ENCODE assay signal across 8 cellular contexts in the genomic region with DNA sequence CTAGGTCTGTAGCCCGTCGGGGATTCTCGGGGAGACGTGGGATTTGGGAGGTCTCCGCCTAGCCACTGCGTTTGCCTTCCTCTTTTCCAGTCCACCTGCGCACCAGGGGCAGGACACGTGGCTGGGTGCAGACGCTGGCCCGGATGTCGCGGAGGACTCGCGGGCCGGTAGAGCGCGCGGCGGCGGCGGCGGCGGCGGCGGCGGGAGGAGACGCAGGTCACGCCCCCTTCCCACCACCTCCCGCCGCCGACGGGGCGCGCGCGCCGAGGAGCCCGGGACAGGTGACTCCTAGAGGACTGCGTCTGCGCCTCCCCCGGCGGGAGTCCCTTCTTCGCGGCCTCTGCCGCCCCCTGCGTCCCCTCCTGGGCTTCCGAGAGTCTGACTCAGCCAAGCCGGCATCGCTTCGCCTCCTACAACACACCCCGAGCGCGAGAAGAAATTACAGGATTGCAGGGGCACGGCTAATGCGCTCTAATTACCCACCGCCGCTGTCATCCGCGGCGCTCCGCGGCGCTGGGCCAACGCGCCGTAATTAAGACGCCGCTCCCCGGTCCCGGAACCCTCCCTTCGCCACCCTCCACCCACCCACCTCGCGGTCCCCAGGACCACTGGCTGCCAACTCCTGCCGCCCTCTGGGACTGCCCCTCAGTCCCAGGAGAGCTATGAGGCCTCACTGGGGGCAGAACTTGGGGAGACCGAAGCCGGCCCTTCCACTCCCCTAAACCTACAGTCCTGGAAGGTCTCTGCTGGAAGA.
DNase-seq lines count a peak whose midpoint lies in the region; ATAC-seq and TF ChIP-seq lines count a peak whose summit lies in the region.

No MANE protein-coding gene starts in this region.

- H3K27me3 Mint-ChIP-seq in activated B cell treated with CpG ODN at 0.5 μM for 24 hours = peaks cover 49% of the 10 kb centered on the region
- H3K27me3 Mint-ChIP-seq in central memory CD8-positive, alpha-beta T cell = peaks cover 59% of the 10 kb centered on the region

- H3K36me3 ChIP-seq in left lung = no peaks in the 10 kb centered on the region

- H3K9me3 Mint-ChIP-seq in activated B cell treated with CpG ODN at 0.5 μM for 24 hours = no peaks in the 10 kb centered on the region
- H3K9me3 Mint-ChIP-seq in central memory CD8-positive, alpha-beta T cell = no peaks in the 10 kb centered on the region

- no peak overlapping the region for H3K27ac Mint-ChIP-seq in activated B cell treated with CpG ODN at 0.5 μM for 24 hours
- no peak overlapping the region for H3K27ac Mint-ChIP-seq in central memory CD8-positive, alpha-beta T cell (ENCODE audit: low read depth)

- no peak for TF ChIP-seq CTCF in activated B cell treated with CpG ODN at 0.5 μM for 24 hours (IDR thresholded peaks at IDR 0.05)
- TF ChIP-seq CTCF in left lung (IDR thresholded peaks at IDR 0.05) = no peak

- H3K4me3 ChIP-seq in left lung = peak overlapping the region; percentile 21 to 22

- no peaks in the 10 kb centered on the region for H3K36me3 Mint-ChIP-seq in activated B cell treated with CpG ODN at 0.5 μM for 24 hours (ENCODE audit: low read depth)
- peaks cover 3% of the 10 kb centered on the region for H3K36me3 Mint-ChIP-seq in central memory CD8-positive, alpha-beta T cell (ENCODE audit: insufficient read depth)

- POLR2A ChIA-PET in activated B cell treated with CpG ODN at 0.5 μM for 24 hours (lab: Charles Lee) = interaction anchor here (0.6 to 0.7 kb wide), 3 partner anchors 367 to 1956 kb away, joined by 6 to 15 read pairs (median 9); no protein-coding TSS in a partner anchor

- H3K4me1 ChIP-seq in left lung = peaks cover 0 to 25% of the 10 kb centered on the region in 2 donors

- CTCF ChIA-PET in activated B cell treated with CpG ODN at 0.5 μM for 24 hours (lab: Charles Lee) = no interaction called here

- H3K4me1 Mint-ChIP-seq in activated B cell treated with CpG ODN at 0.5 μM for 24 hours = peaks cover 20% of the 10 kb centered on the region
- peaks cover 9% of the 10 kb centered on the region for H3K4me1 Mint-ChIP-seq in central memory CD8-positive, alpha-beta T cell

- no peaks in the 10 kb centered on the region for H3K9me3 ChIP-seq in left lung

- ATAC-seq in activated B cell treated with CpG ODN at 0.5 μM for 24 hours (ENCODE audit: low read depth) (peak; percentile 61), left lung (peak; percentile 38)
- ATAC-seq in central memory CD8-positive, alpha-beta T cell (replicated peaks; ENCODE audit: extremely low read depth, poor library complexity, severe bottlenecking) = peak; percentile 51

- peaks cover 8 to 83% of the 10 kb centered on the region in 2 donors for H3K27me3 ChIP-seq in left lung

- peak overlapping the region; percentile 76 for H3K4me3 Mint-ChIP-seq in activated B cell treated with CpG ODN at 0.5 μM for 24 hours
- peak overlapping the region; percentile 64 for H3K4me3 Mint-ChIP-seq in central memory CD8-positive, alpha-beta T cell

- intact Hi-C loops in activated B cell treated with CpG ODN at 0.5 μM for 24 hours (cut with micrococcal nuclease) = loop anchor here (5.0 kb wide), 2 partner anchors 70 to 335 kb away; no protein-coding TSS in a partner anchor
- intact Hi-C loops in left lung (cut with DNase I) = no loop called here

- DNase-seq in Daoy (ENCODE audit: low read depth) = peak; percentile 87
- peak; percentile 49 for DNase-seq in HPDE6-E6E7 (ENCODE audit: extremely low spot score)
- peak; percentile 49 for DNase-seq in activated B cell treated with CpG ODN at 0.5 μM for 24 hours
- DNase-seq in central memory CD8-positive, alpha-beta T cell (ENCODE audit: low spot score in 2 of 2) = peak in 1 of 2 donors; percentile 32
- DNase-seq in left lung = peak; percentile 58 to 89
- DNase-seq in stimulated activated CD4-positive, alpha-beta T cell treated with anti-CD3 and anti-CD28 coated beads, TNF-alpha, amount 100 ng/mL, for 1 hour (ENCODE audit: low read depth in 3 of 3, low spot score in 1 of 3) = peak in 2 of 3 donors; percentile 19 to 39
- no peak for DNase-seq in NK-92 treated with Interleukin-12 subunit alpha and Interleukin-12 subunit beta, amount 100 ng/mL, for 24 hours (lab: John Stamatoyannopoulos, UW)
- DNase-seq in amniotic stem cell (lab: John Stamatoyannopoulos, UW) = no peak

- H3K27ac ChIP-seq in left lung = no peak overlapping the region

Comparison
In these comparisons a context has a peak if more than half of its experiments do, and no peak if none do; other contexts are left out.
1. DNase-seq: peak in Daoy (single experiment), HPDE6-E6E7 (single experiment), activated B cell treated with CpG ODN at 0.5 μM for 24 hours (single experiment), left lung (2 of 2) and stimulated activated CD4-positive, alpha-beta T cell treated with anti-CD3 and anti-CD28 coated beads, TNF-alpha, amount 100 ng/mL, for 1 hour (2 of 3); none in NK-92 treated with Interleukin-12 subunit alpha and Interleukin-12 subunit beta, amount 100 ng/mL, for 24 hours (single experiment) and amniotic stem cell (single experiment).
2. Peak in every context shown above with its lines, with median percentiles within 50 percentile points of each other: ATAC-seq.